8 cellular contexts compared by ENCODE assay signal in genomic region chr15:50145451-50145872, GRCh38. TPM values are rescaled to one million over a fixed set of nuclear protein-coding genes. Genes with fewer than 3 reads are reported as not detected.
DNase-seq lines count a peak whose midpoint lies in the region; ATAC-seq and TF ChIP-seq lines count a peak whose summit lies in the region.

No MANE protein-coding gene starts in this region.

- DNase-seq in activated CD4-positive, CD25-positive, alpha-beta regulatory T cell treated with anti-CD3 and anti-CD28 coated beads, Interleukin-2, amount 50 U/mL, for 72 hours, result no peak
- peak; percentile 84 for DNase-seq in KBM-7
- peak in 1 of 2 experiments; percentile 60 for DNase-seq in PC-9
- DNase-seq in endodermal cell, result no peak
- DNase-seq in memory B cell (ENCODE audit: low spot score in 2 of 2), result peak in 1 of 2 donors; percentile 31
- DNase-seq in stimulated activated CD4-positive, alpha-beta T cell treated with anti-CD3 and anti-CD28 coated beads, Interleukin-4, amount 100 ng/mL, for 24 hours, result no peak

- H3K9me3 Mint-ChIP-seq in endodermal cell (peaks cover 4% of the 10 kb centered on the region), memory B cell (no peaks in the 10 kb centered on the region)

- H3K4me3 ChIP-seq in PC-9 (no peak overlapping the region), endodermal cell (ENCODE audit: low read length) (no peak overlapping the region)

- no peaks in the 10 kb centered on the region for H3K9me2 ChIP-seq in PC-9 (ENCODE audit: insufficient read depth)

- H3K4me1 Mint-ChIP-seq in endodermal cell (peaks cover 2% of the 10 kb centered on the region), memory B cell (peaks cover 3% of the 10 kb centered on the region)

- TF ChIP-seq CTCF in PC-9 (conservative IDR thresholded peaks at IDR 0.05) (peak; percentile 70), endodermal cell (conservative IDR thresholded peaks at IDR 0.05) (peak; percentile 77)

- H3K27me3 Mint-ChIP-seq in endodermal cell (ENCODE audit: insufficient read depth) (no peaks in the 10 kb centered on the region), memory B cell (no peaks in the 10 kb centered on the region)

- 38% methylated on average over 2 of the region's 2 CpGs; no CpG with 5 or more reads in 1 of the 2 experiments for WGBS in endodermal cell (ENCODE audit: insufficient coverage in 1 of 2, insufficient read length in 1 of 2), 2 experiments

- H3K27ac ChIP-seq in PC-9 (no peak overlapping the region), endodermal cell (ENCODE audit: low read depth, low read length) (no peak overlapping the region)

- intact Hi-C loops in PC-9 (cut with micrococcal nuclease; ENCODE audit: unreplicated experiment), result loop anchor here (2.0 to 10.0 kb wide), 4 partner anchors 112 to 1791 kb away; no protein-coding TSS in a partner anchor

- H3K9ac ChIP-seq in endodermal cell (ENCODE audit: extremely low read depth, low read length, poor library complexity, severe bottlenecking), result no peak overlapping the region

- H4K20me1 ChIP-seq in PC-9 (ENCODE audit: insufficient read depth), result no peaks in the 10 kb centered on the region

- no peaks in the 10 kb centered on the region for H3K79me2 ChIP-seq in PC-9 (ENCODE audit: low read depth)

- H3K9me3 ChIP-seq in PC-9 (ENCODE audit: insufficient read depth, low read depth), result no peaks in the 10 kb centered on the region
- H3K9me3 ChIP-seq in endodermal cell (ENCODE audit: control insufficient read depth, low read length), result peaks cover 9% of the 10 kb centered on the region

- H3K27me3 ChIP-seq in PC-9 (ENCODE audit: insufficient read depth, low read depth) (no peaks in the 10 kb centered on the region), endodermal cell (ENCODE audit: control insufficient read depth, insufficient read depth, low read length, poor library complexity, severe bottlenecking) (no peaks in the 10 kb centered on the region)

- H3K4me3 Mint-ChIP-seq in endodermal cell (no peak overlapping the region), memory B cell (no peak overlapping the region)

- no peak overlapping the region for H2AFZ ChIP-seq in PC-9

- BruUV-seq in PC-9 (replicated peaks; lab: Mats Ljungman, UMichigan), result no TSS peak

- POLR2A ChIA-PET in PC-9 (lab: Charles Lee; ENCODE audit: unreplicated experiment), result interaction anchor here (0.5 kb wide), 1 partner anchor 10 kb away, joined by 4 read pairs; no protein-coding TSS in a partner anchor

- H3K27ac Mint-ChIP-seq in endodermal cell (no peak overlapping the region), memory B cell (no peak overlapping the region)

- H3K4me1 ChIP-seq in PC-9 (replicated peaks; ENCODE audit: insufficient read depth) (peaks cover 26% of the 10 kb centered on the region), endodermal cell (ENCODE audit: control insufficient read depth, insufficient read depth, low read length) (peaks cover 3% of the 10 kb centered on the region)

- no peak overlapping the region for H3K4me2 ChIP-seq in PC-9

- H3K36me3 Mint-ChIP-seq in endodermal cell (ENCODE audit: low read depth), result no peaks in the 10 kb centered on the region
- no peaks in the 10 kb centered on the region for H3K36me3 Mint-ChIP-seq in memory B cell

- H3F3A ChIP-seq in PC-9 (ENCODE audit: insufficient read depth, low read depth), result no peaks in the 10 kb centered on the region; the same call in 1 of the 2 replicates

- peak; percentile 18 to 55 for ATAC-seq in activated CD4-positive, CD25-positive, alpha-beta regulatory T cell treated with anti-CD3 and anti-CD28 coated beads, Interleukin-2, amount 50 U/mL, for 24 hours
- ATAC-seq in memory B cell (ENCODE audit: low read depth) (peak; percentile 53), GM21825 (IDR thresholded peaks at IDR 0.05; ENCODE audit: unreplicated experiment) (no peak)

- H3K36me3 ChIP-seq in PC-9 (ENCODE audit: low read depth) (no peaks in the 10 kb centered on the region), endodermal cell (ENCODE audit: control insufficient read depth, insufficient read depth, low read length) (no peaks in the 10 kb centered on the region)

- in situ Hi-C loops in KBM-7 (cut with MboI; ENCODE audit: low pct_unique_long_range_greater_than_20kb, low sequenced_read_pairs), result no loop called here

- CTCF ChIA-PET in PC-9 (lab: Charles Lee), result interaction anchor here (0.6 to 0.8 kb wide), 6 partner anchors 112 to 1283 kb away, joined by 3 to 8 read pairs (median 4); no protein-coding TSS in a partner anchor

RNA-seq across cellular contexts. Expression of gene ATP8B4, which starts 26.4 kb away (rescaled TPM):
- total RNA-seq in PC-9 (2021) (0.20 and 0.60 TPM in 2 replicates), endodermal cell (under 1 TPM; 0.64 to 0.95 TPM)
- polyA plus RNA-seq in endodermal cell (2013, experiment 1 of 2), result 0.14 TPM
- 0.04 TPM for polyA plus RNA-seq in endodermal cell (2013, experiment 2 of 2)

RNA-seq across cellular contexts. Expression of gene SLC27A2, which starts 36.5 kb away (rescaled TPM):
- total RNA-seq in PC-9 (2021), result 5.8 and 7.5 TPM in 2 replicates
- total RNA-seq in endodermal cell, result 1 to 10 TPM; 4.0 to 6.8 TPM
- polyA plus RNA-seq in endodermal cell (2013, experiment 1 of 2), result 1.4 TPM
- 1.9 TPM for polyA plus RNA-seq in endodermal cell (2013, experiment 2 of 2)
